Comparison of ENCODE assay signal across 15 cellular contexts in genomic region chr5:111173476-111173875, GRCh38. TPM values are rescaled to one million over a fixed set of nuclear protein-coding genes. Genes with fewer than 3 reads are reported as not detected.
DNase-seq lines count a peak whose midpoint lies in the region; ATAC-seq and TF ChIP-seq lines count a peak whose summit lies in the region.
"Had no signal": no experiment of that assay in that cellular context is flagged by ENCODE, and none has a peak within 500 bp of the region (broad histone marks: within the 10 kb centered on the region; RNA-seq: fewer than 3 reads in every experiment).

No MANE protein-coding gene starts in this region.

- no peak overlapping the region for H3K4ac ChIP-seq in mesendoderm (ENCODE audit: low read depth, low read length)

- no peak overlapping the region for H3K4me2 ChIP-seq in mesendoderm (ENCODE audit: low read length)
- H3K4me2 ChIP-seq: A549, BLaER1 had no signal

- H3K23ac ChIP-seq in mesendoderm (ENCODE audit: low read length) = no peak overlapping the region

- no CpG with 5 or more reads among the region's 2 CpGs for WGBS in mesendoderm (ENCODE audit: extremely low coverage, insufficient coverage, low lambda C conversion rate)

- H3K79me2 ChIP-seq in mesendoderm (ENCODE audit: control insufficient read depth, insufficient read depth, low read length) = no peaks in the 10 kb centered on the region

- H4K8ac ChIP-seq in mesendoderm (ENCODE audit: low read depth, low read length) = no peak overlapping the region

- H3K9ac ChIP-seq in mesendoderm (ENCODE audit: low read length) = no peak overlapping the region
- H3K9ac ChIP-seq: BLaER1 had no signal

- H4K5ac ChIP-seq in mesendoderm (ENCODE audit: low read length) = no peak overlapping the region

- H3K79me1 ChIP-seq in mesendoderm (ENCODE audit: low read length) = no peaks in the 10 kb centered on the region

- no peak overlapping the region for H3K56ac ChIP-seq in mesendoderm (ENCODE audit: low read length)

- no peak overlapping the region for H2BK120ac ChIP-seq in mesendoderm (ENCODE audit: low read depth, low read length)

- H3K27me3 ChIP-seq in mesendoderm (ENCODE audit: insufficient read depth, low read length, poor library complexity) = no peaks in the 10 kb centered on the region
- H3K27me3 ChIP-seq: BLaER1 had no signal

- no peak overlapping the region for H2BK15ac ChIP-seq in mesendoderm (replicated peaks; ENCODE audit: low read depth)

- no peak overlapping the region for H2AK5ac ChIP-seq in mesendoderm (ENCODE audit: low read length)

- no peak overlapping the region for H3K4me3 ChIP-seq in choroid plexus epithelial cell (ENCODE audit: low read depth, low read length)
- no peak overlapping the region for H3K4me3 ChIP-seq in mesendoderm (ENCODE audit: low read length)
- H3K4me3 ChIP-seq: A549, BLaER1 had no signal

- no peak for ATAC-seq in HG03521 (IDR thresholded peaks at IDR 0.05; ENCODE audit: unreplicated experiment)
- no peak for ATAC-seq in HG03025 (IDR thresholded peaks at IDR 0.05; ENCODE audit: low FRiP score, unreplicated experiment)
- ATAC-seq: A549, HCT116 had no signal

- peak; percentile 19 for DNase-seq in RPMI7951 (ENCODE audit: low read depth)
- peak; percentile 36 for DNase-seq in choroid plexus epithelial cell (ENCODE audit: low read depth)
- DNase-seq in non-pigmented ciliary epithelial cell (ENCODE audit: low read depth) = peak; percentile 13
- DNase-seq in stromal cell of bone marrow (ENCODE audit: low read depth) = peak; percentile 31
- DNase-seq in activated CD4-positive, alpha-beta T cell treated with anti-CD3 and anti-CD28 coated beads, Interleukin-2, amount 50 U/mL, for 48 hours = no peak
- no peak for DNase-seq in mesendoderm
- DNase-seq: Caco-2; CD8-positive, alpha-beta memory T cell; DND-41; GDM1 had no signal

- TF ChIP-seq CTCF in choroid plexus epithelial cell (conservative IDR thresholded peaks at IDR 0.05; ENCODE audit: low read depth, low read length) = no peak

- no peaks in the 10 kb centered on the region for H3K4me1 ChIP-seq in mesendoderm (ENCODE audit: control insufficient read depth, low read depth, low read length)
- H3K4me1 ChIP-seq: A549, Caco-2 had no signal

- H3K18ac ChIP-seq in mesendoderm (ENCODE audit: low read length) = no peak overlapping the region

- no peak overlapping the region for H2BK5ac ChIP-seq in mesendoderm (ENCODE audit: low read length)

- no peak overlapping the region for H3K27ac ChIP-seq in mesendoderm (ENCODE audit: low read depth, low read length)
- H3K27ac ChIP-seq: A549, BLaER1 had no signal

- no peaks in the 10 kb centered on the region for H3K36me3 ChIP-seq in mesendoderm (ENCODE audit: control insufficient read depth, insufficient read depth, low read length)
- H3K36me3 ChIP-seq: BLaER1 had no signal

RNA-seq across cellular contexts. Expression of gene CAMK4, which starts 50.7 kb away (rescaled TPM):
- 10.5 and 14.4 TPM in 2 replicates for total RNA-seq in RPMI7951 (2014; rRNA removed; shearing (Covaris generic))
- polyA plus RNA-seq in mesendoderm (2013, experiment 1 of 2) = 2.7 TPM
- 2.0 TPM for polyA plus RNA-seq in mesendoderm (2013, experiment 2 of 2)
- total RNA-seq: Caco-2 had no signal
- polyA plus RNA-seq: A549 had no signal

Comparison
In these comparisons a context has a peak if more than half of its experiments do, and no peak if none do; other contexts are left out.
1. DNase-seq: peak in RPMI7951 (single experiment), choroid plexus epithelial cell (single experiment), non-pigmented ciliary epithelial cell (single experiment) and stromal cell of bone marrow (single experiment); none in activated CD4-positive, alpha-beta T cell treated with anti-CD3 and anti-CD28 coated beads, Interleukin-2, amount 50 U/mL, for 48 hours (0 of 2) and mesendoderm (single experiment).